Comparison of ENCODE assay signal across 12 cellular contexts in the genomic region with DNA sequence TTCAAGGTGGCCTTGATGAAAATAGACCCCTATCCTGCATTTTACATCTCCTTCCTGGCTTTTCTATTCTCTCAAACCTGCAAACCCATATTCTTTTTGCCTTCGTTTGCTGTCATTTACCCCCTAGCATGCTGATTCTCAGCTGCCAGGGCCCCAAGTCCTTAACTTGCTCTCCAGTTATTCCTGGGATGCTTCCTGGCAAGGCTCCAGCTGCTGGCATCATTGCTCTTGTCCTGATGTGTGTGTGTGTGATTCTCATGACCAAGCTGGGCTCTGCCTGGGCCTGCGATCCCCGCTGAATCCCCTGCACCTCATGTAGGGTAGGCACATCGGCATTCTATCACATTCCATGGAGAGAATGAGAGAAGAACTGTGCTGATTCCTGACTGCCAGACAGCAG.
"Had no signal": no experiment of that assay in that cellular context is flagged by ENCODE, and none has a peak within 500 bp of the region (broad histone marks: within the 10 kb centered on the region; RNA-seq: fewer than 3 reads in every experiment).

No MANE protein-coding gene starts in this region.

- H3K4me1 Mint-ChIP-seq: T-helper 17 cell had no signal

- H3K4me3 ChIP-seq: gastroesophageal sphincter, SK-N-MC had no signal

- H3K27me3 ChIP-seq: brain microvascular endothelial cell, gastroesophageal sphincter had no signal

- H3K27me3 Mint-ChIP-seq: activated naive CD8-positive, alpha-beta T cell; activated T-cell treated with anti-CD3 and anti-CD28 coated beads, Interleukin-2, amount 50 U/mL, for 24 hours; T-helper 17 cell had no signal

- H3K27ac ChIP-seq: brain microvascular endothelial cell, SK-N-MC had no signal

- H3K4me3 Mint-ChIP-seq: activated naive CD8-positive, alpha-beta T cell; activated T-cell treated with anti-CD3 and anti-CD28 coated beads, Interleukin-2, amount 50 U/mL, for 24 hours; naive thymus-derived CD8-positive, alpha-beta T cell; T-helper 17 cell had no signal

- DNase-seq: activated effector memory CD4-positive, alpha-beta T cell treated with anti-CD3 and anti-CD28 coated beads, Interleukin-2, amount 50 U/mL, for 16 hours; activated T-cell treated with anti-CD3 and anti-CD28 coated beads, Interleukin-2, amount 50 U/mL, for 24 hours; amygdala; brain microvascular endothelial cell; naive thymus-derived CD8-positive, alpha-beta T cell; stimulated activated CD4-positive, alpha-beta T cell treated with anti-CD3 and anti-CD28 coated beads, Interleukin-2, amount 100 ng/mL, for 48 hours; stimulated activated naive CD4-positive, alpha-beta T cell treated with Interleukin-2 at 50 U/mL for 16 hours; T-helper 17 cell; trophoblast cell had no signal

- H3K36me3 ChIP-seq: brain microvascular endothelial cell, gastroesophageal sphincter had no signal

- H3K27ac Mint-ChIP-seq: activated naive CD8-positive, alpha-beta T cell; activated T-cell treated with anti-CD3 and anti-CD28 coated beads, Interleukin-2, amount 50 U/mL, for 24 hours; T-helper 17 cell had no signal

- ATAC-seq: gastroesophageal sphincter; naive thymus-derived CD8-positive, alpha-beta T cell; T-helper 17 cell had no signal
